22 cellular contexts compared by ENCODE assay signal in genomic region chr6:16633961-16634360, GRCh38.
A peak's percentile ranks its signal among the peaks of the same experiment; 100 is the strongest.
DNase-seq lines count a peak whose midpoint lies in the region; ATAC-seq and TF ChIP-seq lines count a peak whose summit lies in the region.
"Had no signal": no experiment of that assay in that cellular context is flagged by ENCODE, and none has a peak within 500 bp of the region (broad histone marks: within the 10 kb centered on the region; RNA-seq: fewer than 3 reads in every experiment).

No MANE protein-coding gene starts in this region.

- ATAC-seq in HG03095 (IDR thresholded peaks at IDR 0.05; ENCODE audit: unreplicated experiment) = no peak
- ATAC-seq: GM12878, HepG2 had no signal

- peaks cover 24% of the 10 kb centered on the region for H3K4me1 ChIP-seq in CD4-positive, alpha-beta memory T cell (ENCODE audit: insufficient read depth, low read length)
- no peaks in the 10 kb centered on the region for H3K4me1 ChIP-seq in Peyer's patch

- H3K4me1 Mint-ChIP-seq in activated CD4-positive, alpha-beta memory T cell treated with anti-CD3 and anti-CD28 coated beads, Interleukin-2, amount 10 ng/mL, durations not matched to agents 7 days and 5 days = peaks cover 45% of the 10 kb centered on the region
- peaks cover 41% of the 10 kb centered on the region for H3K4me1 Mint-ChIP-seq in activated CD4-positive, alpha-beta memory T cell treated with anti-CD3 and anti-CD28 coated beads for 36 hours (ENCODE audit: low read depth)
- peaks cover 30 to 51% (median 40%) of the 10 kb centered on the region in 4 donors for H3K4me1 Mint-ChIP-seq in CD4-positive, alpha-beta memory T cell
- H3K4me1 Mint-ChIP-seq in T-helper 2 cell treated with Interferon-gamma antibody and Interleukin-4, amounts not matched to agents 5 μg/mL and 100 μg/mL, for 36 hours (ENCODE audit: low read depth) = peaks cover 42% of the 10 kb centered on the region

- POLR2A ChIA-PET in activated CD4-positive, alpha-beta memory T cell treated with anti-CD3 and anti-CD28 coated beads, Interleukin-2, amount 10 ng/mL, durations not matched to agents 7 days and 5 days (lab: Charles Lee) = interaction anchor here (0.9 to 2.6 kb wide), 5 partner anchors 14 to 127 kb away, joined by 3 to 13 read pairs (median 5); partner anchors contain the start of gene ATXN1
- POLR2A ChIA-PET in activated CD4-positive, alpha-beta memory T cell treated with anti-CD3 and anti-CD28 coated beads for 36 hours (lab: Charles Lee) = no interaction called here
- POLR2A ChIA-PET in CD4-positive, alpha-beta memory T cell (lab: Charles Lee; ENCODE audit: partially characterized antibody) = interaction anchor here (0.6 to 1.3 kb wide), 3 partner anchors 25 to 1280 kb away, joined by 3 read pairs; no protein-coding TSS in a partner anchor

- H3K9me3 ChIP-seq in CD4-positive, alpha-beta memory T cell (ENCODE audit: control insufficient read depth in 1 of 2, low read length in 2 of 2) = no peaks in the 10 kb centered on the region
- H3K9me3 ChIP-seq in Peyer's patch = no peaks in the 10 kb centered on the region
- H3K9me3 ChIP-seq: SJSA1 had no signal

- H3K27me3 ChIP-seq in CD4-positive, alpha-beta memory T cell (ENCODE audit: insufficient read depth, low read length) = no peaks in the 10 kb centered on the region
- no peaks in the 10 kb centered on the region for H3K27me3 ChIP-seq in Peyer's patch
- H3K27me3 ChIP-seq: SJSA1 had no signal

- H3K27me3 Mint-ChIP-seq in activated CD4-positive, alpha-beta memory T cell treated with anti-CD3 and anti-CD28 coated beads, Interleukin-2, amount 10 ng/mL, durations not matched to agents 7 days and 5 days = no peaks in the 10 kb centered on the region
- no peaks in the 10 kb centered on the region for H3K27me3 Mint-ChIP-seq in activated CD4-positive, alpha-beta memory T cell treated with anti-CD3 and anti-CD28 coated beads for 36 hours
- no peaks in the 10 kb centered on the region for H3K27me3 Mint-ChIP-seq in CD4-positive, alpha-beta memory T cell
- H3K27me3 Mint-ChIP-seq in T-helper 2 cell treated with Interferon-gamma antibody and Interleukin-4, amounts not matched to agents 5 μg/mL and 100 μg/mL, for 36 hours (ENCODE audit: low read depth) = no peaks in the 10 kb centered on the region

- H3K36me3 ChIP-seq in CD4-positive, alpha-beta memory T cell (ENCODE audit: insufficient read depth, low read length) = no peaks in the 10 kb centered on the region
- H3K36me3 ChIP-seq in Peyer's patch = no peaks in the 10 kb centered on the region

- TF ChIP-seq CTCF in Peyer's patch (IDR thresholded peaks at IDR 0.05) = no peak

- intact Hi-C loops in activated CD4-positive, alpha-beta memory T cell treated with anti-CD3 and anti-CD28 coated beads for 36 hours (cut with micrococcal nuclease) = no loop called here
- intact Hi-C loops in CD4-positive, alpha-beta memory T cell (cut with micrococcal nuclease) = no loop called here

- CTCF ChIA-PET in activated CD4-positive, alpha-beta memory T cell treated with anti-CD3 and anti-CD28 coated beads, Interleukin-2, amount 10 ng/mL, durations not matched to agents 7 days and 5 days (lab: Charles Lee) = interaction anchor here (0.9 to 1.6 kb wide), 5 partner anchors 12 to 128 kb away, joined by 3 to 4 read pairs (median 3); no protein-coding TSS in a partner anchor
- CTCF ChIA-PET in activated CD4-positive, alpha-beta memory T cell treated with anti-CD3 and anti-CD28 coated beads for 36 hours (lab: Charles Lee) = no interaction called here
- CTCF ChIA-PET in CD4-positive, alpha-beta memory T cell (lab: Charles Lee; ENCODE audit: partially characterized antibody) = interaction anchor here (1.0 to 2.1 kb wide), 4 partner anchors 10 to 137 kb away, joined by 3 to 7 read pairs (median 4); no protein-coding TSS in a partner anchor

- H3K27ac Mint-ChIP-seq in activated CD4-positive, alpha-beta memory T cell treated with anti-CD3 and anti-CD28 coated beads, Interleukin-2, amount 10 ng/mL, durations not matched to agents 7 days and 5 days = peak overlapping the region; percentile 29
- no peak overlapping the region for H3K27ac Mint-ChIP-seq in activated CD4-positive, alpha-beta memory T cell treated with anti-CD3 and anti-CD28 coated beads for 36 hours
- peak overlapping the region in 5 of 7 donors; percentile 2 to 34 (median 11) for H3K27ac Mint-ChIP-seq in CD4-positive, alpha-beta memory T cell
- H3K27ac Mint-ChIP-seq in T-helper 2 cell treated with Interferon-gamma antibody and Interleukin-4, amounts not matched to agents 5 μg/mL and 100 μg/mL, for 36 hours = peak overlapping the region; percentile 70

- H3K4me3 ChIP-seq in CD4-positive, alpha-beta memory T cell (ENCODE audit: low read length in 2 of 2) = no peak overlapping the region
- H3K4me3 ChIP-seq in Jurkat, Clone E6-1 (ENCODE audit: low read length) = no peak overlapping the region
- no peak overlapping the region for H3K4me3 ChIP-seq in Peyer's patch
- H3K4me3 ChIP-seq: GM12878, SJSA1 had no signal

- H3K27ac ChIP-seq in CD4-positive, alpha-beta memory T cell (ENCODE audit: low read depth, low read length) = no peak overlapping the region
- H3K27ac ChIP-seq in Peyer's patch = no peak overlapping the region
- H3K27ac ChIP-seq: C4-2B, SJSA1 had no signal

- H3K36me3 Mint-ChIP-seq in activated CD4-positive, alpha-beta memory T cell treated with anti-CD3 and anti-CD28 coated beads, Interleukin-2, amount 10 ng/mL, durations not matched to agents 7 days and 5 days (ENCODE audit: low read depth) = peaks cover 48% of the 10 kb centered on the region
- H3K36me3 Mint-ChIP-seq in activated CD4-positive, alpha-beta memory T cell treated with anti-CD3 and anti-CD28 coated beads for 36 hours = peaks cover 18% of the 10 kb centered on the region
- peaks cover 21 to 27% of the 10 kb centered on the region in 2 donors for H3K36me3 Mint-ChIP-seq in CD4-positive, alpha-beta memory T cell
- H3K36me3 Mint-ChIP-seq in T-helper 2 cell treated with Interferon-gamma antibody and Interleukin-4, amounts not matched to agents 5 μg/mL and 100 μg/mL, for 36 hours (ENCODE audit: low read depth) = peaks cover 33% of the 10 kb centered on the region

- TF ChIP-seq POLR2A in Peyer's patch (IDR thresholded peaks at IDR 0.05) = no peak

- H3K4me3 Mint-ChIP-seq in activated CD4-positive, alpha-beta memory T cell treated with anti-CD3 and anti-CD28 coated beads, Interleukin-2, amount 10 ng/mL, durations not matched to agents 7 days and 5 days = no peak overlapping the region
- no peak overlapping the region for H3K4me3 Mint-ChIP-seq in activated CD4-positive, alpha-beta memory T cell treated with anti-CD3 and anti-CD28 coated beads for 36 hours
- peak overlapping the region in 1 of 8 donors; percentile 12 for H3K4me3 Mint-ChIP-seq in CD4-positive, alpha-beta memory T cell
- H3K4me3 Mint-ChIP-seq in T-helper 2 cell treated with Interferon-gamma antibody and Interleukin-4, amounts not matched to agents 5 μg/mL and 100 μg/mL, for 36 hours = peak overlapping the region; percentile 37

- DNase-seq in activated CD4-positive, alpha-beta memory T cell treated with anti-CD3 and anti-CD28 coated beads, Interleukin-2, amount 10 ng/mL, durations not matched to agents 7 days and 5 days = no peak
- no peak for DNase-seq in activated CD4-positive, alpha-beta memory T cell treated with anti-CD3 and anti-CD28 coated beads for 36 hours
- no peak for DNase-seq in CD4-positive, alpha-beta memory T cell
- DNase-seq in Jurkat, Clone E6-1 (ENCODE audit: low read depth, low spot score) = peak; percentile 44
- DNase-seq in T-helper 2 cell treated with Interferon-gamma antibody and Interleukin-4, amounts not matched to agents 5 μg/mL and 100 μg/mL, for 36 hours (ENCODE audit: low spot score) = no peak
- DNase-seq in Peyer's patch (no peak), T-helper 9 cell (no peak)
- DNase-seq: DMS79 treated with DMSO at 0.1 percent for 48 hours; KG1; NCI-H1105; NCI-H146; NCI-H2029; NCI-H2227 treated with DMSO at 0.1 percent for 48 hours; NCI-H510A; NCI-H748 treated with DMSO at 0.1 percent for 48 hours; NK-92 treated with Interleukin-12 subunit alpha and Interleukin-12 subunit beta, amount 100 ng/mL, for 24 hours; OCI-M1 had no signal

- H3K9me3 Mint-ChIP-seq in activated CD4-positive, alpha-beta memory T cell treated with anti-CD3 and anti-CD28 coated beads, Interleukin-2, amount 10 ng/mL, durations not matched to agents 7 days and 5 days = peaks cover 3% of the 10 kb centered on the region
- no peaks in the 10 kb centered on the region for H3K9me3 Mint-ChIP-seq in activated CD4-positive, alpha-beta memory T cell treated with anti-CD3 and anti-CD28 coated beads for 36 hours
- peaks cover 0 to 2% (median 0%) of the 10 kb centered on the region in 8 donors for H3K9me3 Mint-ChIP-seq in CD4-positive, alpha-beta memory T cell
- H3K9me3 Mint-ChIP-seq in T-helper 2 cell treated with Interferon-gamma antibody and Interleukin-4, amounts not matched to agents 5 μg/mL and 100 μg/mL, for 36 hours = peaks cover 1% of the 10 kb centered on the region
